ENCODE assay signal across 8 cellular contexts in the genomic region with DNA sequence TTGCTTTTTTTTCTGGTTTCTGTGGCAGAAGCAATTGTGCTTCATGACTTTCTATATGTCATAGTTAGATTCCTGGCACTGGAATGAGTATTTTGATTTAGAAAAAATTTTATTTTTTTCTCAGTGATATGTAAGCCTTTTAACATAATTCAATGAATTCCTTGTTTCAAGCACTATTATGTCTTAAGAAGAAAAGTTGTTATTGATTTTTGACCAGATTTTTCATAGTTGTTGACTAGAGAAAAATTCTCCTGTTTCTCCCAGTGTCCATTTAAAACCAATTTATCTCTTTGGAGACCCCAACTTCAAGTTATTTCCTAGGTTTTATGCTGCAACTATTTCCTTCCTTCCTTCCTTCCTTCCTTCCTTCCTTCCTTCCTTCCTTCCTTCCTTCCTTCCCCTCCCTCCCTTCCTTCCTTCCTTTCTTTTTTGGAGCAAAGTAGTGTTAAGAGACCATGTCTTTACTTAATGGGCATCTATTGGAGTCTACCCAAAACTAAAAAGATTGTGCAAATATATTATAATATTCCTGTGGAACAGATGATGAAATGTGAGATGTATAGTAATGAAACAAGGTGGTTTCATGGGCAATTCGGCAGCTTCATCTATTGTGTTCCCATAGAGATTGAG.
"Had no signal": no experiment of that assay in that cellular context is flagged by ENCODE, and none has a peak within 500 bp of the region (broad histone marks: within the 10 kb centered on the region; RNA-seq: fewer than 3 reads in every experiment).

No MANE protein-coding gene starts in this region.

- H3K27ac ChIP-seq: HL-60, KMS-11 had no signal

- H3K4me3 ChIP-seq: K562 had no signal

- DNase-seq: IMR-90, KBM-7, KG1 had no signal

- H3K9ac ChIP-seq: KMS-11 had no signal

- FAIRE-seq: HepG2, HTR-8/SVneo, K562 had no signal
